In genomic region chr5:154287136-154287535, GRCh38 we compare ENCODE assay signal across 1 cellular context.
TF ChIP-seq lines count a peak whose summit lies in the region.

No MANE protein-coding gene starts in this region.

TF ChIP-seq in HepG2, 621 proteins besides CTCF, POLR2A, EP300 and RAD21 (continued from another document and continues in another):
- TF ChIP-seq FOXP4 (CRISPR knock-in tag; IDR thresholded peaks at IDR 0.05) (0 out of 2 replicates have a peak, but pooled peaks have one; percentile 19), E2F2 (CRISPR knock-in tag; IDR thresholded peaks at IDR 0.05; ENCODE audit: borderline replicate concordance) (no peak), ZHX2 (IDR thresholded peaks at IDR 0.05; ENCODE audit: low read depth) (no peak), ZHX2 (CRISPR knock-in tag; IDR thresholded peaks at IDR 0.05; ENCODE audit: borderline replicate concordance) (no peak), HHEX (CRISPR knock-in tag; IDR thresholded peaks at IDR 0.05) (no peak), REXO4 (CRISPR knock-in tag; IDR thresholded peaks at IDR 0.05; ENCODE audit: borderline replicate concordance) (no peak), ATF7 (IDR thresholded peaks at IDR 0.05) (no peak), ATF7 (CRISPR knock-in tag; IDR thresholded peaks at IDR 0.05) (no peak), ZBTB49 (CRISPR knock-in tag; IDR thresholded peaks at IDR 0.05; ENCODE audit: borderline replicate concordance) (no peak), MED13 (CRISPR knock-in tag; IDR thresholded peaks at IDR 0.05) (no peak), GATAD2A (CRISPR knock-in tag; IDR thresholded peaks at IDR 0.05) (0 out of 2 replicates have a peak, but pooled peaks have one; percentile 17), ETV5 (CRISPR knock-in tag; IDR thresholded peaks at IDR 0.05; ENCODE audit: borderline replicate concordance) (peak; percentile 66), ZNF550 (CRISPR knock-in tag; IDR thresholded peaks at IDR 0.05; ENCODE audit: borderline replicate concordance) (no peak), SRSF4 (IDR thresholded peaks at IDR 0.05; ENCODE audit: low read depth, low read length, poor library complexity, severe bottlenecking) (no peak), ZNF12 (CRISPR knock-in tag; IDR thresholded peaks at IDR 0.05) (no peak), NCOA1 (CRISPR knock-in tag; IDR thresholded peaks at IDR 0.05) (no peak), ZNF674 (CRISPR knock-in tag; IDR thresholded peaks at IDR 0.05; ENCODE audit: low read depth) (no peak), TEAD2 (CRISPR knock-in tag; IDR thresholded peaks at IDR 0.05) (no peak), ZNF749 (CRISPR knock-in tag; IDR thresholded peaks at IDR 0.05; ENCODE audit: borderline replicate concordance) (no peak), ZNF281 (CRISPR knock-in tag; IDR thresholded peaks at IDR 0.05; ENCODE audit: borderline replicate concordance) (peak; percentile 65; the same call in 1 of the 2 replicates), ZNF20 (CRISPR knock-in tag; IDR thresholded peaks at IDR 0.05) (no peak), RXRA (CRISPR knock-in tag; IDR thresholded peaks at IDR 0.05) (no peak), ZNF101 (CRISPR knock-in tag; IDR thresholded peaks at IDR 0.05; ENCODE audit: borderline replicate concordance, low read depth) (no peak), FOSL2 (CRISPR knock-in tag; IDR thresholded peaks at IDR 0.05) (peak; percentile 80), ZNF761 (CRISPR knock-in tag; conservative IDR thresholded peaks at IDR 0.05) (no peak)
- TF ChIP-seq, protein P1, sequence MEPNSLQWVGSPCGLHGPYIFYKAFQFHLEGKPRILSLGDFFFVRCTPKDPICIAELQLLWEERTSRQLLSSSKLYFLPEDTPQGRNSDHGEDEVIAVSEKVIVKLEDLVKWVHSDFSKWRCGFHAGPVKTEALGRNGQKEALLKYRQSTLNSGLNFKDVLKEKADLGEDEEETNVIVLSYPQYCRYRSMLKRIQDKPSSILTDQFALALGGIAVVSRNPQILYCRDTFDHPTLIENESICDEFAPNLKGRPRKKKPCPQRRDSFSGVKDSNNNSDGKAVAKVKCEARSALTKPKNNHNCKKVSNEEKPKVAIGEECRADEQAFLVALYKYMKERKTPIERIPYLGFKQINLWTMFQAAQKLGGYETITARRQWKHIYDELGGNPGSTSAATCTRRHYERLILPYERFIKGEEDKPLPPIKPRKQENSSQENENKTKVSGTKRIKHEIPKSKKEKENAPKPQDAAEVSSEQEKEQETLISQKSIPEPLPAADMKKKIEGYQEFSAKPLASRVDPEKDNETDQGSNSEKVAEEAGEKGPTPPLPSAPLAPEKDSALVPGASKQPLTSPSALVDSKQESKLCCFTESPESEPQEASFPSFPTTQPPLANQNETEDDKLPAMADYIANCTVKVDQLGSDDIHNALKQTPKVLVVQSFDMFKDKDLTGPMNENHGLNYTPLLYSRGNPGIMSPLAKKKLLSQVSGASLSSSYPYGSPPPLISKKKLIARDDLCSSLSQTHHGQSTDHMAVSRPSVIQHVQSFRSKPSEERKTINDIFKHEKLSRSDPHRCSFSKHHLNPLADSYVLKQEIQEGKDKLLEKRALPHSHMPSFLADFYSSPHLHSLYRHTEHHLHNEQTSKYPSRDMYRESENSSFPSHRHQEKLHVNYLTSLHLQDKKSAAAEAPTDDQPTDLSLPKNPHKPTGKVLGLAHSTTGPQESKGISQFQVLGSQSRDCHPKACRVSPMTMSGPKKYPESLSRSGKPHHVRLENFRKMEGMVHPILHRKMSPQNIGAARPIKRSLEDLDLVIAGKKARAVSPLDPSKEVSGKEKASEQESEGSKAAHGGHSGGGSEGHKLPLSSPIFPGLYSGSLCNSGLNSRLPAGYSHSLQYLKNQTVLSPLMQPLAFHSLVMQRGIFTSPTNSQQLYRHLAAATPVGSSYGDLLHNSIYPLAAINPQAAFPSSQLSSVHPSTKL (CRISPR knock-in tag; IDR thresholded peaks at IDR 0.05) = peak; percentile 64
- TF ChIP-seq, protein P2, sequence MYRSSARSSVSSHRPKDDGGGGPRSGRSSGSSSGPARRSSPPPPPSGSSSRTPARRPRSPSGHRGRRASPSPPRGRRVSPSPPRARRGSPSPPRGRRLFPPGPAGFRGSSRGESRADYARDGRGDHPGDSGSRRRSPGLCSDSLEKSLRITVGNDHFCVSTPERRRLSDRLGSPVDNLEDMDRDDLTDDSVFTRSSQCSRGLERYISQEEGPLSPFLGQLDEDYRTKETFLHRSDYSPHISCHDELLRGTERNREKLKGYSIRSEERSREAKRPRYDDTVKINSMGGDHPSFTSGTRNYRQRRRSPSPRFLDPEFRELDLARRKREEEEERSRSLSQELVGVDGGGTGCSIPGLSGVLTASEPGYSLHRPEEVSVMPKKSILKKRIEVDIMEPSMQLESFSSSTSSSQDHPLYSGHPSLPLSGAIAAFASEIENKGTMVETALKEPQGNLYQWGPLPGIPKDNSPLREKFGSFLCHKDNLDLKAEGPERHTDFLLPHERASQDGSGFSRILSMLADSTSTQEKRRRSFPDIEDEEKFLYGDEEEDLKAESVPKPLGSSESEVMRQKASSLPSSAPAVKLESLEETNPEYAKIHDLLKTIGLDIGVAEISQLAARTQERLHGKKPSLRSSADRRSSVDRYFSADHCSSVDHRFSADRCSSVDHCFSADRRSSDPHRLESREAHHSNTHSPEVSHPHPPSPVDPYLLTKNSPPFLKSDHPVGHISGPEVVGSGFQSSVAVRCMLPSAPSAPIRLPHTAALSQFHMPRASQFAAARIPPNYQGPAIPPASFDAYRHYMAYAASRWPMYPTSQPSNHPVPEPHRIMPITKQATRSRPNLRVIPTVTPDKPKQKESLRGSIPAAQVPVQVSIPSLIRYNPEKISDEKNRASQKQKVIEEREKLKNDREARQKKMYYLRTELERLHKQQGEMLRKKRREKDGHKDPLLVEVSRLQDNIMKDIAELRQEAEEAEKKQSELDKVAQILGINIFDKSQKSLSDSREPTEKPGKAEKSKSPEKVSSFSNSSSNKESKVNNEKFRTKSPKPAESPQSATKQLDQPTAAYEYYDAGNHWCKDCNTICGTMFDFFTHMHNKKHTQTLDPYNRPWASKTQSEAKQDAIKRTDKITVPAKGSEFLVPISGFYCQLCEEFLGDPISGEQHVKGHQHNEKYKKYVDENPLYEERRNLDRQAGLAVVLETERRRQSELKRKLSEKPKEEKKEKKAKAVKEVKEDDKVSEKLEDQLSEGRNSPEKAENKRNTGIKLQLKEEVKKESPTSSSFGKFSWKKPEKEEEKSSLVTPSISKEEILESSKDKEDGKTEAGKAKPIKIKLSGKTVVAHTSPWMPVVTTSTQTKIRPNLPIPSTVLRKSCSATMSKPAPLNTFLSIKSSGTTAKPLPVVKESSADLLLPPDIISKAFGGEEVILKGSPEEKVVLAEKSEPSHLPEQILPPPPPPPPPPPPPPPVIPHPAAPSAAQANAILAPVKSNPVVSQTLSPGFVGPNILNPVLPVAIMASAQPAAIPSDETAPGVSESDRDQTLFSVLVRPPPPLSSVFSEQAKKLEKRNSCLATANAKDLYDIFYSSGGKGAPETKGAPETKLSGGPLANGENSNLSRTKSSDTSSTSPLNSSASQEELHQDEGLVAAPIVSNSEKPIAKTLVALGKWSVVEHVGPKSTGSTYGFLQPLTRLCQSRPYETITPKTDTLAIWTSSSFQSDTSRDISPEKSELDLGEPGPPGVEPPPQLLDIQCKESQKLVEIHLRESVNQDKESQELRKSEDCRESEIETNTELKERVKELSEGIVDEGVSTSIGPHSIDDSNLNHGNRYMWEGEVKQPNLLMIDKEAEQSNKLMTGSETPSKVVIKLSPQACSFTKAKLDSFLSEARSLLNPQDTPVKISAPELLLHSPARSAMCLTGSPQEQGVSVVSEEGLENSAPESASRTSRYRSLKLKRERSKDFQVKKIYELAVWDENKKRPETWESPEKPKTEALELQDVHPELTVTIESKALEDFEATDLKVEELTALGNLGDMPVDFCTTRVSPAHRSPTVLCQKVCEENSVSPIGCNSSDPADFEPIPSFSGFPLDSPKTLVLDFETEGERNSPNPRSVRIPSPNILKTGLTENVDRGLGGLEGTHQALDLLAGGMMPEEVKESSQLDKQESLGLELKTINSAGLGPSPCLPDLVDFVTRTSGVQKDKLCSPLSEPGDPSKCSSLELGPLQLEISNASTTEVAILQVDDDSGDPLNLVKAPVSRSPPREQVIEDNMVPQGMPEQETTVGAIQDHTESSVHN (CRISPR knock-in tag; IDR thresholded peaks at IDR 0.05) = no peak
